In the genomic region with DNA sequence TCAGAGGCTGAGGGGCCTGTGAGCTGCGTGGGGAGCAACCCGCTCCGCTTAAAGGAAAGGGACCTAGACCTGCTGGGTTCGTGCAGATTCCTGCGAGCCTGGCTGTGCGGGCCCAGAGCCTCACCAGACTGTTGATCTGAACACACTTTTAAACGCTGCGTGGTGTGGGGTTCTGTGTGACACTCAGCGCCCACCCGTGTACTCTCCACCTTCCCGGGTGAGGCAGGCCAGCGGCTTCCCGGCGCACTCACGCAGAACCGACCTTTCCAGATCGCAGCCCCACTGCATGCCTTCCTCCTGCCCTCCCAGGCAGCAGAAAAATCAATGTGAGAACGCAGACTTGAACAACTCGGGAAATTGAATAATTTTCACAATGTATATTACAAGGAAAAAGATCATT, we compare ENCODE assay signal across 2 cellular contexts.
TF ChIP-seq lines count a peak whose summit lies in the region.

No MANE protein-coding gene starts in this region.

TF ChIP-seq in SK-N-SH, 30 proteins besides CTCF, POLR2A, EP300 and RAD21:
- TF ChIP-seq USF2 (IDR thresholded peaks at IDR 0.05; ENCODE audit: borderline replicate concordance, low read depth, low read length) (no peak), SIN3A (IDR thresholded peaks at IDR 0.05; ENCODE audit: borderline replicate concordance, low read depth, low read length) (no peak), FOSL2 (IDR thresholded peaks at IDR 0.05; ENCODE audit: borderline replicate concordance, low read depth) (no peak), YY1 (IDR thresholded peaks at IDR 0.05; ENCODE audit: low read depth) (no peak), RXRA (IDR thresholded peaks at IDR 0.05; ENCODE audit: borderline replicate concordance, low read depth) (no peak), RCOR1 (IDR thresholded peaks at IDR 0.05; ENCODE audit: low read length) (no peak)

TF ChIP-seq in SK-N-SH treated with all-trans-retinoic acid at 6 μM for 48 hours, 23 proteins besides CTCF, POLR2A, EP300 and RAD21:
- TF ChIP-seq PATZ1 (CRISPR knock-in tag; IDR thresholded peaks at IDR 0.05; ENCODE audit: borderline replicate concordance) = no peak
- TF ChIP-seq BACH2 (CRISPR knock-in tag; IDR thresholded peaks at IDR 0.05; ENCODE audit: borderline replicate concordance) = no peak
- no peak for TF ChIP-seq ZC3H10 (CRISPR knock-in tag; IDR thresholded peaks at IDR 0.05)
- no peak for TF ChIP-seq GLIS3 (CRISPR knock-in tag; IDR thresholded peaks at IDR 0.05)
- TF ChIP-seq SNAI2 (CRISPR knock-in tag; IDR thresholded peaks at IDR 0.05) = no peak
- no peak for TF ChIP-seq ARNTL (CRISPR knock-in tag; IDR thresholded peaks at IDR 0.05; ENCODE audit: borderline replicate concordance, low read depth)
- no peak for TF ChIP-seq ESRRG (CRISPR knock-in tag; IDR thresholded peaks at IDR 0.05)
- no peak for TF ChIP-seq PPARA (CRISPR knock-in tag; IDR thresholded peaks at IDR 0.05; ENCODE audit: borderline replicate concordance)
- TF ChIP-seq ZNF8 (CRISPR knock-in tag; IDR thresholded peaks at IDR 0.05) = no peak
- TF ChIP-seq TCF4 (CRISPR knock-in tag; IDR thresholded peaks at IDR 0.05; ENCODE audit: borderline replicate concordance) = no peak
